ENCODE assay signal across 1 cellular context in the genomic region with DNA sequence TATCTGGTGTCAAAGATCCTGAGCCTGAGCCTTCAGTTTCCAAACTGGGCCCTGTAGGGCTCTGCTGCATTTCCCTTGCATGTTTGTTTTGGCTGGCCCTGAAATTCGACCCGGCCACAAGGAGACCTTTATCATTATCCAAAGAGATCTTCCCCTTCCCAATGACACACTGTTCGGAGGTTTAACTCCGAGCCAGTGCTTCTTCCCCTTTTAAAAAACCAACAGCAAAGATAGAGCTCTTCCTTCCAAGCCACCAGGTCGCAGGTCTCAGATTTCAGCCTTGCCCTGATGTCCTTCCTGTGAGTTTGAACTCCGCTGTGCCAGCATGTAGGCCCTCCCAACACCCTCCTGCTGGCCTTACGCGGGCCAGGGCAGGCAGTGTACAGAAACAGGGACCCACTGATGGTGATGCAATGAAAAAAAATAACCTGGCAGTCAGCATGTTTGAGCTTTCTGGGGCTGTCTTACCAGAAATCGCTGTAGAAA.
TF ChIP-seq lines count a peak whose summit lies in the region.

No MANE protein-coding gene starts in this region.

TF ChIP-seq in liver, 16 proteins besides CTCF, POLR2A, EP300 and RAD21:
- TF ChIP-seq, protein P1, sequence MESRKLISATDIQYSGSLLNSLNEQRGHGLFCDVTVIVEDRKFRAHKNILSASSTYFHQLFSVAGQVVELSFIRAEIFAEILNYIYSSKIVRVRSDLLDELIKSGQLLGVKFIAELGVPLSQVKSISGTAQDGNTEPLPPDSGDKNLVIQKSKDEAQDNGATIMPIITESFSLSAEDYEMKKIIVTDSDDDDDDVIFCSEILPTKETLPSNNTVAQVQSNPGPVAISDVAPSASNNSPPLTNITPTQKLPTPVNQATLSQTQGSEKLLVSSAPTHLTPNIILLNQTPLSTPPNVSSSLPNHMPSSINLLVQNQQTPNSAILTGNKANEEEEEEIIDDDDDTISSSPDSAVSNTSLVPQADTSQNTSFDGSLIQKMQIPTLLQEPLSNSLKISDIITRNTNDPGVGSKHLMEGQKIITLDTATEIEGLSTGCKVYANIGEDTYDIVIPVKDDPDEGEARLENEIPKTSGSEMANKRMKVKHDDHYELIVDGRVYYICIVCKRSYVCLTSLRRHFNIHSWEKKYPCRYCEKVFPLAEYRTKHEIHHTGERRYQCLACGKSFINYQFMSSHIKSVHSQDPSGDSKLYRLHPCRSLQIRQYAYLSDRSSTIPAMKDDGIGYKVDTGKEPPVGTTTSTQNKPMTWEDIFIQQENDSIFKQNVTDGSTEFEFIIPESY (IDR thresholded peaks at IDR 0.05): peak; percentile 42
- TF ChIP-seq, protein P2, sequence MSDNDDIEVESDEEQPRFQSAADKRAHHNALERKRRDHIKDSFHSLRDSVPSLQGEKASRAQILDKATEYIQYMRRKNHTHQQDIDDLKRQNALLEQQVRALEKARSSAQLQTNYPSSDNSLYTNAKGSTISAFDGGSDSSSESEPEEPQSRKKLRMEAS (IDR thresholded peaks at IDR 0.05): peak; percentile 64
- TF ChIP-seq, protein P3, sequence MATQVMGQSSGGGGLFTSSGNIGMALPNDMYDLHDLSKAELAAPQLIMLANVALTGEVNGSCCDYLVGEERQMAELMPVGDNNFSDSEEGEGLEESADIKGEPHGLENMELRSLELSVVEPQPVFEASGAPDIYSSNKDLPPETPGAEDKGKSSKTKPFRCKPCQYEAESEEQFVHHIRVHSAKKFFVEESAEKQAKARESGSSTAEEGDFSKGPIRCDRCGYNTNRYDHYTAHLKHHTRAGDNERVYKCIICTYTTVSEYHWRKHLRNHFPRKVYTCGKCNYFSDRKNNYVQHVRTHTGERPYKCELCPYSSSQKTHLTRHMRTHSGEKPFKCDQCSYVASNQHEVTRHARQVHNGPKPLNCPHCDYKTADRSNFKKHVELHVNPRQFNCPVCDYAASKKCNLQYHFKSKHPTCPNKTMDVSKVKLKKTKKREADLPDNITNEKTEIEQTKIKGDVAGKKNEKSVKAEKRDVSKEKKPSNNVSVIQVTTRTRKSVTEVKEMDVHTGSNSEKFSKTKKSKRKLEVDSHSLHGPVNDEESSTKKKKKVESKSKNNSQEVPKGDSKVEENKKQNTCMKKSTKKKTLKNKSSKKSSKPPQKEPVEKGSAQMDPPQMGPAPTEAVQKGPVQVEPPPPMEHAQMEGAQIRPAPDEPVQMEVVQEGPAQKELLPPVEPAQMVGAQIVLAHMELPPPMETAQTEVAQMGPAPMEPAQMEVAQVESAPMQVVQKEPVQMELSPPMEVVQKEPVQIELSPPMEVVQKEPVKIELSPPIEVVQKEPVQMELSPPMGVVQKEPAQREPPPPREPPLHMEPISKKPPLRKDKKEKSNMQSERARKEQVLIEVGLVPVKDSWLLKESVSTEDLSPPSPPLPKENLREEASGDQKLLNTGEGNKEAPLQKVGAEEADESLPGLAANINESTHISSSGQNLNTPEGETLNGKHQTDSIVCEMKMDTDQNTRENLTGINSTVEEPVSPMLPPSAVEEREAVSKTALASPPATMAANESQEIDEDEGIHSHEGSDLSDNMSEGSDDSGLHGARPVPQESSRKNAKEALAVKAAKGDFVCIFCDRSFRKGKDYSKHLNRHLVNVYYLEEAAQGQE (IDR thresholded peaks at IDR 0.05): peak; percentile 46
- TF ChIP-seq HNF4G (IDR thresholded peaks at IDR 0.05) (peak; percentile 28), EGR1 (IDR thresholded peaks at IDR 0.05; ENCODE audit: low read depth in 2 of 2) (no peak), YY1 (IDR thresholded peaks at IDR 0.05) (no peak), TAF1 (conservative IDR thresholded peaks at IDR 0.05) (no peak), JUND (IDR thresholded peaks at IDR 0.05) (peak; percentile 54 to 74), FOXA2 (IDR thresholded peaks at IDR 0.05) (peak; percentile 28), SP1 (IDR thresholded peaks at IDR 0.05) (peak; percentile 70), NR2F2 (IDR thresholded peaks at IDR 0.05) (no peak), GABPA (IDR thresholded peaks at IDR 0.05 in 1 of 2, conservative IDR thresholded peaks at IDR 0.05 in 1 of 2) (no peak), HNF4A (conservative IDR thresholded peaks at IDR 0.05) (peak; percentile 25 to 74), FOXA1 (IDR thresholded peaks at IDR 0.05) (no peak), RXRA (IDR thresholded peaks at IDR 0.05) (peak; percentile 79 to 84)
- TF ChIP-seq, protein P4, sequence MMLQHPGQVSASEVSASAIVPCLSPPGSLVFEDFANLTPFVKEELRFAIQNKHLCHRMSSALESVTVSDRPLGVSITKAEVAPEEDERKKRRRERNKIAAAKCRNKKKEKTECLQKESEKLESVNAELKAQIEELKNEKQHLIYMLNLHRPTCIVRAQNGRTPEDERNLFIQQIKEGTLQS (IDR thresholded peaks at IDR 0.05): peak; percentile 94
